In genomic region chr11:117621226-117621625, GRCh38 we compare ENCODE assay signal across 9 cellular contexts.
DNase-seq lines count a peak whose midpoint lies in the region; ATAC-seq and TF ChIP-seq lines count a peak whose summit lies in the region.
"Had no signal": no experiment of that assay in that cellular context is flagged by ENCODE, and none has a peak within 500 bp of the region (broad histone marks: within the 10 kb centered on the region; RNA-seq: fewer than 3 reads in every experiment).

No MANE protein-coding gene starts in this region.

- TF ChIP-seq RAD21 in Ishikawa (IDR thresholded peaks at IDR 0.05; ENCODE audit: low read depth) = peak; percentile 36; the same call in 1 of the 2 replicates
- TF ChIP-seq RAD21 in neural cell (conservative IDR thresholded peaks at IDR 0.05) = no peak

- H3K4me2 ChIP-seq in neural cell (ENCODE audit: low read length) = no peak overlapping the region

- no peaks in the 10 kb centered on the region for H3K4me1 Mint-ChIP-seq in activated CD4-positive, alpha-beta T cell treated with anti-CD3 and anti-CD28 coated beads for 36 hours

- H3K4me3 Mint-ChIP-seq in activated CD4-positive, alpha-beta T cell treated with anti-CD3 and anti-CD28 coated beads for 36 hours = no peak overlapping the region

- no peaks in the 10 kb centered on the region for H3F3A ChIP-seq in neural cell (ENCODE audit: insufficient read depth, low read length, poor library complexity, severe bottlenecking)

- H3K4me3 ChIP-seq in brain microvascular endothelial cell (ENCODE audit: low read depth, low read length) (no peak overlapping the region), neural cell (ENCODE audit: low read length) (no peak overlapping the region)

- H3K27ac Mint-ChIP-seq in activated CD4-positive, alpha-beta T cell treated with anti-CD3 and anti-CD28 coated beads for 36 hours = no peak overlapping the region

- H3K9me3 Mint-ChIP-seq in activated CD4-positive, alpha-beta T cell treated with anti-CD3 and anti-CD28 coated beads for 36 hours (ENCODE audit: low read depth) = peaks cover 6% of the 10 kb centered on the region

- H3K36me3 ChIP-seq in brain microvascular endothelial cell (replicated peaks) (no peaks in the 10 kb centered on the region), neural cell (ENCODE audit: insufficient read depth, low read length) (no peaks in the 10 kb centered on the region)

- peaks cover 4% of the 10 kb centered on the region for H3K27me3 Mint-ChIP-seq in activated CD4-positive, alpha-beta T cell treated with anti-CD3 and anti-CD28 coated beads for 36 hours

- ATAC-seq in activated CD4-positive, alpha-beta T cell treated with anti-CD3 and anti-CD28 coated beads for 36 hours = no peak
- ATAC-seq in esophagus mucosa = no peak

- H3K9ac ChIP-seq in neural cell (ENCODE audit: low read length) = no peak overlapping the region

- in situ Hi-C loops in brain microvascular endothelial cell (cut with HindIII; ENCODE audit: low pct_ligation_motif_present, low sequenced_read_pairs) = no loop called here

- H3K79me2 ChIP-seq in neural cell (replicated peaks; ENCODE audit: insufficient read depth, low read length) = no peaks in the 10 kb centered on the region

- H3K9me3 ChIP-seq in neural cell (ENCODE audit: low read length) = no peaks in the 10 kb centered on the region

- H3K27ac ChIP-seq in brain microvascular endothelial cell (no peak overlapping the region), neural cell (ENCODE audit: low read length) (no peak overlapping the region)

- no peaks in the 10 kb centered on the region for H3K9me2 ChIP-seq in neural cell (ENCODE audit: insufficient read depth, low read length)

- TF ChIP-seq EP300 in Ishikawa (IDR thresholded peaks at IDR 0.05; ENCODE audit: borderline replicate concordance) (no peak), neural cell (conservative IDR thresholded peaks at IDR 0.05; ENCODE audit: poor library complexity, severe bottlenecking) (no peak)

- POLR2A ChIA-PET in activated CD4-positive, alpha-beta T cell treated with anti-CD3 and anti-CD28 coated beads for 36 hours (lab: Charles Lee) = interaction anchor here (0.6 kb wide), 1 partner anchor 176 kb away, joined by 4 read pairs; no protein-coding TSS in a partner anchor

- intact Hi-C loops in activated CD4-positive, alpha-beta T cell treated with anti-CD3 and anti-CD28 coated beads for 36 hours (cut with DNase I, micrococcal nuclease) = loop anchor here (1.0 to 2.0 kb wide), 2 partner anchors 194 to 195 kb away; no protein-coding TSS in a partner anchor

- no peak overlapping the region for H2AFZ ChIP-seq in neural cell (ENCODE audit: low read depth, low read length)

- no peaks in the 10 kb centered on the region for H3K27me3 ChIP-seq in brain microvascular endothelial cell (replicated peaks)
- H3K27me3 ChIP-seq in neural cell (ENCODE audit: insufficient read depth, low read depth, low read length) = no peaks in the 10 kb centered on the region

- CTCF ChIA-PET in activated CD4-positive, alpha-beta T cell treated with anti-CD3 and anti-CD28 coated beads for 36 hours (lab: Charles Lee) = interaction anchor here (0.6 to 3.2 kb wide), 20 partner anchors 9 to 450 kb away, joined by 3 to 48 read pairs (median 3); no protein-coding TSS in a partner anchor

- TF ChIP-seq CTCF in brain microvascular endothelial cell (IDR thresholded peaks at IDR 0.05; ENCODE audit: low read depth, low read length, missing control alignments) = peak; percentile 71
- TF ChIP-seq CTCF in neural cell (IDR thresholded peaks at IDR 0.05; ENCODE audit: poor library complexity, severe bottlenecking) = peak; percentile 45

- H4K20me1 ChIP-seq in neural cell (ENCODE audit: insufficient read depth) = no peaks in the 10 kb centered on the region

- peak; percentile 30 for DNase-seq in activated CD4-positive, alpha-beta T cell treated with anti-CD3 and anti-CD28 coated beads for 36 hours
- no peak for DNase-seq in activated CD4-positive, alpha-beta T cell treated with anti-CD3 and anti-CD28 coated beads for 4 hours
- DNase-seq in brain microvascular endothelial cell = peak; percentile 48
- DNase-seq in pons (ENCODE audit: low spot score) = no peak
- DNase-seq in dedifferentiated amniotic fluid mesenchymal stem cell (ENCODE audit: extremely low spot score) = no peak
- DNase-seq: activated naive CD4-positive, alpha-beta T cell had no signal

- no peaks in the 10 kb centered on the region for H3K36me3 Mint-ChIP-seq in activated CD4-positive, alpha-beta T cell treated with anti-CD3 and anti-CD28 coated beads for 36 hours (ENCODE audit: low read depth)

TF ChIP-seq in Ishikawa, 13 proteins besides CTCF, POLR2A, EP300 and RAD21:
- TF ChIP-seq NFIC (IDR thresholded peaks at IDR 0.05) (no peak), CREB1 (IDR thresholded peaks at IDR 0.05; ENCODE audit: low read depth) (no peak), CEBPB (IDR thresholded peaks at IDR 0.05) (no peak), TEAD4 (IDR thresholded peaks at IDR 0.05) (no peak), TCF12 (IDR thresholded peaks at IDR 0.05; ENCODE audit: low read depth) (no peak), FOXM1 (IDR thresholded peaks at IDR 0.05; ENCODE audit: borderline replicate concordance, low read depth) (no peak), TAF1 (IDR thresholded peaks at IDR 0.05; ENCODE audit: low read depth) (no peak), EGR1 (IDR thresholded peaks at IDR 0.05) (no peak), USF1 (IDR thresholded peaks at IDR 0.05) (no peak), YY1 (IDR thresholded peaks at IDR 0.05; ENCODE audit: low read depth) (no peak), MAX (IDR thresholded peaks at IDR 0.05) (no peak)

TF ChIP-seq in neural cell, 6 proteins besides CTCF, POLR2A, EP300 and RAD21:
- no peak for TF ChIP-seq EZH2 (IDR thresholded peaks at IDR 0.05; ENCODE audit: borderline replicate concordance, insufficient read depth, low read length, poor library complexity, severe bottlenecking)
- no peak for TF ChIP-seq MXI1 (conservative IDR thresholded peaks at IDR 0.05; ENCODE audit: poor library complexity, severe bottlenecking)
- no peak for TF ChIP-seq POLR2AphosphoS5 (IDR thresholded peaks at IDR 0.05)
- no peak for TF ChIP-seq REST (IDR thresholded peaks at IDR 0.05; ENCODE audit: borderline replicate concordance)
- no peak for TF ChIP-seq SMC3 (conservative IDR thresholded peaks at IDR 0.05; ENCODE audit: poor library complexity)
- no peak for TF ChIP-seq TAF1 (IDR thresholded peaks at IDR 0.05; ENCODE audit: low read depth)

Comparison
In these comparisons a context has a peak if more than half of its experiments do, and no peak if none do; other contexts are left out.
1. DNase-seq: peak in activated CD4-positive, alpha-beta T cell treated with anti-CD3 and anti-CD28 coated beads for 36 hours (single experiment) and brain microvascular endothelial cell (single experiment); none in activated CD4-positive, alpha-beta T cell treated with anti-CD3 and anti-CD28 coated beads for 4 hours (0 of 2), pons (single experiment) and dedifferentiated amniotic fluid mesenchymal stem cell (single experiment).